In genomic region chr3:89504432-89504831, GRCh38 we compare ENCODE assay signal across 12 cellular contexts.
"Had no signal": no experiment of that assay in that cellular context is flagged by ENCODE, and none has a peak within 500 bp of the region (broad histone marks: within the 10 kb centered on the region; RNA-seq: fewer than 3 reads in every experiment).

No MANE protein-coding gene starts in this region.

- H3K4me1 ChIP-seq: adrenal gland, parathyroid adenoma had no signal

- H3K9me3 ChIP-seq: adrenal gland had no signal

- DNase-seq: activated CD4-positive, alpha-beta T cell treated with anti-CD3 and anti-CD28 coated beads, Interleukin-2, amount 50 U/mL, for 4 hours; activated gamma-delta T cell treated with Interleukin-2 at 50 U/mL for 16 hours; activated T-cell treated with anti-CD3 and anti-CD28 coated beads for 4 hours; adrenal gland; endodermal cell; foreskin fibroblast; stimulated activated naive CD4-positive, alpha-beta T cell had no signal

- H3K27me3 ChIP-seq: adrenal gland had no signal

- H3K36me3 ChIP-seq: adrenal gland had no signal

- H3K4me3 ChIP-seq: adrenal gland had no signal

- ATAC-seq: activated naive CD4-positive, alpha-beta T cell treated with anti-CD3 and anti-CD28 coated beads, Interleukin-2, amount 50 U/mL, for 72 hours; left lobe of liver; natural killer cell treated with Interleukin-12 subunit alpha and Interleukin-12 subunit beta and Interleukin-15 and Interleukin-18, amount 100 ng/mL, for 72 hours had no signal

- H3K27ac ChIP-seq: adrenal gland, epithelial cell of prostate, parathyroid adenoma had no signal
